Comparison of ENCODE assay signal across 27 cellular contexts in the genomic region with DNA sequence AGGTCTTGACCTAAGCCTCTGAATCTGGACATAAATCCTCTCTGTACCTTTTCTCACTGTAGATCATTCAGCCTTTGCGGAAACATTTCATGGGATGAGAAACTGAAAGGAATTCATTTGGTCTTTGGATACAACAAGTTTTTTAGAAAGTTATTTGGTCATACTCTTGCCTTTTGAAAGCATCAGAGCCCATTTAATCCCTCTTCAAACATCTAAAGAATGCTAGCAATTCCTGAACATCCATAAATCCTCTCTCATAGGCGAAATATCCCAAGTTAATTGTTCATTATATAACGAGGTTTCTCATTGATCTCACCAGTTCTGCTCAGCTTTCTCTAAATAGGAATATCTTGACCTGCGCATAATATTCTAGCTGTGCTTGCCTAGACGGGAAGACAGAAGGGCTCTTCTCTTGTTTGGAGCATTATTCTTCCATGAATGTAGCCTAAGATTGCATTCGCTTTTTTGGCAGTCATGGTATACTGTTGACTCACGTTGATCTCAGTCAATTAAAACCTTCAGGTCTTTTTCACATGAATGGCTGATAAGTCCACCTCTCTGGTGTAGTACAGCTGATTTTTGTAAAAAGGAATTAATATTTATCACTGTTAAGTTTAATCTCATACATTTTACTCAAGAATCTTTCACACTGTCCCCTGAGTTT. TPM values are rescaled to one million over a fixed set of nuclear protein-coding genes. Genes with fewer than 3 reads are reported as not detected.
DNase-seq lines count a peak whose midpoint lies in the region; ATAC-seq, FAIRE-seq and TF ChIP-seq lines count a peak whose summit lies in the region.
"Had no signal": no experiment of that assay in that cellular context is flagged by ENCODE, and none has a peak within 500 bp of the region (broad histone marks: within the 10 kb centered on the region; RNA-seq: fewer than 3 reads in every experiment).

No MANE protein-coding gene starts in this region.

- H3K36me3 ChIP-seq in bronchial epithelial cell (ENCODE audit: control insufficient read depth, insufficient read depth, low read length), result no peaks in the 10 kb centered on the region
- H3K36me3 ChIP-seq in mesenchymal stem cell (ENCODE audit: control insufficient read depth in 1 of 2, insufficient read depth in 2 of 2, low read depth in 1 of 2, low read length in 2 of 2), result no peaks in the 10 kb centered on the region
- H3K36me3 ChIP-seq in transverse colon, result no peaks in the 10 kb centered on the region
- H3K36me3 ChIP-seq: sigmoid colon, thoracic aorta, vagina had no signal

- DNase-seq in A549 (ENCODE audit: low read depth in 1 of 2, low spot score in 1 of 2), result no peak
- DNase-seq in HFFc6, result peak; percentile 17
- peak; percentile 40 for DNase-seq in bronchial epithelial cell (ENCODE audit: low read depth)
- DNase-seq in mesenchymal stem cell, result no peak
- no peak for DNase-seq in transverse colon
- no peak for DNase-seq in left colon
- no peak for DNase-seq in NK-92 treated with Interleukin-12 subunit alpha and Interleukin-12 subunit beta, amount 100 ng/mL, for 24 hours (lab: John Stamatoyannopoulos, UW)
- DNase-seq in stimulated activated effector memory CD8-positive, alpha-beta T cell treated with anti-CD3 and anti-CD28 coated beads, Interleukin-12 subunit alpha, Interleukin-12 subunit beta, amount 100 ng/mL, for 72 hours (ENCODE audit: low spot score in 2 of 2), result no peak
- DNase-seq: activated CD4-positive, alpha-beta T cell treated with anti-CD3 and anti-CD28 coated beads, Interleukin-2, amount 50 U/mL, for 48 hours; activated CD8-positive, alpha-beta memory T cell treated with anti-CD3 and anti-CD28 coated beads, Interleukin-2, amount 50 U/mL, for 4 hours; activated naive CD4-positive, alpha-beta T cell treated with anti-CD3 and anti-CD28 coated beads, Interleukin-2, amount 50 U/mL, for 16 hours; endodermal cell; GF-D8; KG1; NCI-H1417 treated with DMSO at 0.1 percent for 48 hours; NCI-H2081; NCI-H345; NCI-H774; sigmoid colon; stimulated activated naive CD4-positive, alpha-beta T cell; T-helper 1 cell had no signal

- H3K4me3 Mint-ChIP-seq in HFFc6, result no peak overlapping the region
- no peak overlapping the region for H3K4me3 Mint-ChIP-seq in stimulated activated effector memory CD8-positive, alpha-beta T cell treated with anti-CD3 and anti-CD28 coated beads, Interleukin-12 subunit alpha, Interleukin-12 subunit beta, amount 100 ng/mL, for 72 hours
- H3K4me3 Mint-ChIP-seq: endodermal cell, neural crest cell had no signal

- no peak overlapping the region for H3K18ac ChIP-seq in mesenchymal stem cell (ENCODE audit: low read depth in 1 of 2, low read length in 2 of 2)

- ATAC-seq in A549 (peak in 1 of 2 experiments; percentile 5; a peak in 1 of 6 replicates), left colon (no peak)
- no peak for ATAC-seq in stimulated activated effector memory CD8-positive, alpha-beta T cell treated with anti-CD3 and anti-CD28 coated beads, Interleukin-12 subunit alpha, Interleukin-12 subunit beta, amount 100 ng/mL, for 72 hours
- ATAC-seq: activated CD4-positive, CD25-positive, alpha-beta regulatory T cell treated with anti-CD3 and anti-CD28 coated beads, Interleukin-2, amount 50 U/mL, for 24 hours had no signal

- TF ChIP-seq POLR2A in A549 (IDR thresholded peaks at IDR 0.05; ENCODE audit: low read length) (no peak), transverse colon (IDR thresholded peaks at IDR 0.05) (no peak)

- no peak for FAIRE-seq in A549 (lab: Jason Lieb, UNC)
- no peak for FAIRE-seq in bronchial epithelial cell (lab: Jason Lieb, UNC)
- FAIRE-seq: islet of Langerhans, TTC549 had no signal

- no peak for TF ChIP-seq RAD21 in A549 (conservative IDR thresholded peaks at IDR 0.05 in 1 of 2, IDR thresholded peaks at IDR 0.05 in 1 of 2)

- in situ Hi-C loops in transverse colon (cut with MboI; ENCODE audit: low pct_ligation_motif_present in 1 of 4, low pct_unique_long_range_greater_than_20kb in 1 of 4, low sequenced_read_pairs in 3 of 4), result no loop called here

- no peaks in the 10 kb centered on the region for H3K9me3 ChIP-seq in A549
- no peaks in the 10 kb centered on the region for H3K9me3 ChIP-seq in mesenchymal stem cell (ENCODE audit: control insufficient read depth, low read length)
- H3K9me3 ChIP-seq in transverse colon, result no peaks in the 10 kb centered on the region
- H3K9me3 ChIP-seq: sigmoid colon, thoracic aorta, vagina had no signal

- H4K91ac ChIP-seq in mesenchymal stem cell (ENCODE audit: low read length), result no peak overlapping the region

- H3K14ac ChIP-seq in mesenchymal stem cell (ENCODE audit: low read length in 2 of 2), result no peak overlapping the region

- intact Hi-C loops in transverse colon (cut with DNase I; ENCODE audit: low total_unique reads) (no loop called here), left colon (cut with DNase I, micrococcal nuclease) (no loop called here)

- H3K9ac ChIP-seq in mesenchymal stem cell (ENCODE audit: low read length), result no peak overlapping the region

- H4K8ac ChIP-seq in mesenchymal stem cell (ENCODE audit: low read length), result no peak overlapping the region

- H3K4me1 Mint-ChIP-seq in HFFc6 (ENCODE audit: low read depth), result peaks cover 79% of the 10 kb centered on the region
- H3K4me1 Mint-ChIP-seq in stimulated activated effector memory CD8-positive, alpha-beta T cell treated with anti-CD3 and anti-CD28 coated beads, Interleukin-12 subunit alpha, Interleukin-12 subunit beta, amount 100 ng/mL, for 72 hours, result peaks cover 6% of the 10 kb centered on the region
- H3K4me1 Mint-ChIP-seq: neural crest cell had no signal

- H3K36me3 Mint-ChIP-seq in HFFc6 (ENCODE audit: low read depth), result peaks cover 29% of the 10 kb centered on the region
- no peaks in the 10 kb centered on the region for H3K36me3 Mint-ChIP-seq in stimulated activated effector memory CD8-positive, alpha-beta T cell treated with anti-CD3 and anti-CD28 coated beads, Interleukin-12 subunit alpha, Interleukin-12 subunit beta, amount 100 ng/mL, for 72 hours

- no peaks in the 10 kb centered on the region for H3K9me3 Mint-ChIP-seq in HFFc6
- H3K9me3 Mint-ChIP-seq in stimulated activated effector memory CD8-positive, alpha-beta T cell treated with anti-CD3 and anti-CD28 coated beads, Interleukin-12 subunit alpha, Interleukin-12 subunit beta, amount 100 ng/mL, for 72 hours, result no peaks in the 10 kb centered on the region
- H3K9me3 Mint-ChIP-seq: endodermal cell, neural crest cell had no signal

- H3K4me2 ChIP-seq in A549 (peak overlapping the region; percentile 2; the same call in 1 of the 3 replicates), mesenchymal stem cell (ENCODE audit: low read length, poor library complexity, severe bottlenecking) (peak overlapping the region; percentile 25)

- no peak overlapping the region for H2BK5ac ChIP-seq in mesenchymal stem cell (ENCODE audit: low read depth, low read length, poor library complexity, severe bottlenecking)

- WGBS in A549 (ENCODE audit: missing lambda C conversion rate), result 73% methylated on average over 7 of the region's 7 CpGs
- WGBS in mesenchymal stem cell, result 91% methylated on average over 4 of the region's 7 CpGs
- 73% methylated on average over 7 of the region's 7 CpGs for WGBS in transverse colon (ENCODE audit: low coverage in 1 of 2), 2 donors

- H3K23ac ChIP-seq in mesenchymal stem cell (ENCODE audit: low read length in 2 of 2), result no peak overlapping the region

- no peak overlapping the region for H2BK12ac ChIP-seq in mesenchymal stem cell (ENCODE audit: low read length in 2 of 2)

- no peak overlapping the region for H2AK5ac ChIP-seq in mesenchymal stem cell (ENCODE audit: low read length, severe bottlenecking)

- H3K27ac ChIP-seq in A549, result peak overlapping the region in 1 of 2 experiments; percentile 44; a peak in 2 of 6 replicates
- H3K27ac ChIP-seq in mesenchymal stem cell (ENCODE audit: low read length, poor library complexity, severe bottlenecking), result peak overlapping the region; percentile 88
- no peak overlapping the region for H3K27ac ChIP-seq in transverse colon
- H3K27ac ChIP-seq: sigmoid colon, thoracic aorta, vagina had no signal

- peaks cover 8% of the 10 kb centered on the region for H3K79me1 ChIP-seq in mesenchymal stem cell (replicated peaks; ENCODE audit: low read length, poor library complexity, severe bottlenecking)

- no peak overlapping the region for H3K4ac ChIP-seq in mesenchymal stem cell (ENCODE audit: low read depth in 1 of 2, low read length in 2 of 2)

- H3K4me3 ChIP-seq in A549 (no peak overlapping the region), bronchial epithelial cell (ENCODE audit: low read depth, low read length) (no peak overlapping the region), mesenchymal stem cell (ENCODE audit: insufficient read depth in 1 of 2, low read depth in 1 of 2, low read length in 2 of 2) (no peak overlapping the region), transverse colon (no peak overlapping the region)
- H3K4me3 ChIP-seq: sigmoid colon, thoracic aorta, vagina had no signal

- H2BK15ac ChIP-seq in mesenchymal stem cell (ENCODE audit: low read depth, poor library complexity, severe bottlenecking), result no peak overlapping the region

- H3K27me3 ChIP-seq in bronchial epithelial cell (ENCODE audit: control insufficient read depth, insufficient read depth, low read length) (no peaks in the 10 kb centered on the region), mesenchymal stem cell (ENCODE audit: control insufficient read depth in 1 of 2, insufficient read depth in 1 of 2, low read length in 2 of 2) (no peaks in the 10 kb centered on the region), transverse colon (no peaks in the 10 kb centered on the region)
- H3K27me3 ChIP-seq: sigmoid colon, vagina had no signal

- no peak for TF ChIP-seq EP300 in A549 (IDR thresholded peaks at IDR 0.05)
- TF ChIP-seq EP300 in transverse colon (IDR thresholded peaks at IDR 0.05; ENCODE audit: low read depth), result no peak

- CTCF ChIA-PET in A549 (lab: Yijun Ruan, JAX), result interaction anchor here (0.7 to 1.9 kb wide), 3 partner anchors 10 to 232 kb away, joined by 3 to 5 read pairs (median 3); no protein-coding TSS in a partner anchor

- peak overlapping the region; percentile 34 for H3K27ac Mint-ChIP-seq in HFFc6
- no peak overlapping the region for H3K27ac Mint-ChIP-seq in stimulated activated effector memory CD8-positive, alpha-beta T cell treated with anti-CD3 and anti-CD28 coated beads, Interleukin-12 subunit alpha, Interleukin-12 subunit beta, amount 100 ng/mL, for 72 hours
- H3K27ac Mint-ChIP-seq: endodermal cell had no signal

- TF ChIP-seq CTCF in A549 (IDR thresholded peaks at IDR 0.05), result no peak
- TF ChIP-seq CTCF in HFFc6 (IDR thresholded peaks at IDR 0.05), result no peak
- TF ChIP-seq CTCF in bronchial epithelial cell (IDR thresholded peaks at IDR 0.05; ENCODE audit: insufficient read depth, low read length, severe bottlenecking), result no peak
- no peak for TF ChIP-seq CTCF in transverse colon (IDR thresholded peaks at IDR 0.05)

- peaks cover 3% of the 10 kb centered on the region; the same call in 1 of the 2 replicates for H3K27me3 Mint-ChIP-seq in HFFc6 (ENCODE audit: insufficient read depth)

- no peak overlapping the region for H2AFZ ChIP-seq in mesenchymal stem cell (ENCODE audit: low read depth, low read length)

- H3K4me1 ChIP-seq in A549 (peaks cover 64% of the 10 kb centered on the region), mesenchymal stem cell (ENCODE audit: control insufficient read depth, insufficient read depth, low read depth, low read length) (peaks cover 13% of the 10 kb centered on the region), transverse colon (peaks cover 0 to 7% (median 3%) of the 10 kb centered on the region in 4 donors)

- POLR2A ChIA-PET in A549 (lab: Yijun Ruan, JAX), result no interaction called here

- no peak overlapping the region for H2BK120ac ChIP-seq in mesenchymal stem cell (ENCODE audit: low read depth, low read length)

RNA-seq across cellular contexts. Expression of gene NTN4, which starts 24.1 kb away (rescaled TPM):
- polyA plus RNA-seq in A549 (2011; rRNA removed), result 132 and 168 TPM in 2 replicates
- 63.1 and 77.4 TPM in 2 replicates for polyA plus RNA-seq in A549 (2012; cell fraction: cytosol; rRNA removed)
- 77.0 and 82.3 TPM in 2 replicates for polyA plus RNA-seq in A549 (2012; cell fraction: nucleus; rRNA removed)
- 36.9 to 37.3 TPM (median 37.1 TPM) in 3 replicates for polyA plus RNA-seq in A549 (2017; fragmentation: RNase III; extraction: RNeasy Plus Mini Kit Qiagen cat#74134 plus additional on column Dnase treatment)
- 274 and 323 TPM in 2 replicates for polyA minus RNA-seq in A549 (2011; rRNA and poly(A)+ RNA removed)
- 100 to 1,000 TPM in 3 of 6 experiments, 10 to 100 TPM in 3; 51.3 to 117 (median 101) TPM for total RNA-seq in HFFc6 (2021; fragmentation: NEBNext Ultra II Directional; extraction: Animal tissue kit (Norgen Biotek cat#: 25700))
- total RNA-seq in bronchial epithelial cell, result 50.3 and 60.4 TPM in 2 replicates
- 4.6 TPM for polyA plus RNA-seq in mesenchymal stem cell (2013, experiment 1 of 2)
- polyA plus RNA-seq in mesenchymal stem cell (2013, experiment 2 of 2), result 4.7 TPM
- 10 to 100 TPM in 3 of 4 donors, 1 to 10 TPM in 1; 6.7 to 25.9 (median 16.7) TPM for total RNA-seq in transverse colon
- 10 to 100 TPM; 17.4 to 25.3 TPM for total RNA-seq in left colon

Comparison
In these comparisons a context has a peak if more than half of its experiments do, and no peak if none do; other contexts are left out.
1. DNase-seq: peak in HFFc6 (single experiment) and bronchial epithelial cell (single experiment); none in A549 (0 of 2), mesenchymal stem cell (single experiment), transverse colon (single experiment), left colon (0 of 2), NK-92 treated with Interleukin-12 subunit alpha and Interleukin-12 subunit beta, amount 100 ng/mL, for 24 hours (single experiment) and stimulated activated effector memory CD8-positive, alpha-beta T cell treated with anti-CD3 and anti-CD28 coated beads, Interleukin-12 subunit alpha, Interleukin-12 subunit beta, amount 100 ng/mL, for 72 hours (0 of 2).